ENCODE assay signal across 8 cellular contexts in genomic region chr11:119615003-119615878, GRCh38.
DNase-seq lines count a peak whose midpoint lies in the region; ATAC-seq and FAIRE-seq lines count a peak whose summit lies in the region.

No MANE protein-coding gene starts in this region.

- DNase-seq in GM18507 (ENCODE audit: extremely low spot score, insufficient read length, low read depth) (peak; percentile 60), amniotic epithelial cell (ENCODE audit: low read depth) (peak; percentile 74), left lobe of liver (ENCODE audit: low spot score) (no peak), SKM-1 treated with dmso at 0.1 percent for 144 hours (lab: John Stamatoyannopoulos, UW; ENCODE audit: unreplicated experiment) (no peak)

- ATAC-seq in HG03139 (IDR thresholded peaks at IDR 0.05; ENCODE audit: unreplicated experiment) = peak; percentile 74
- peak; percentile 48 for ATAC-seq in left lobe of liver
- ATAC-seq in GM18867 (IDR thresholded peaks at IDR 0.05; ENCODE audit: unreplicated experiment) = no peak
- ATAC-seq in GM19324 (IDR thresholded peaks at IDR 0.05; ENCODE audit: low FRiP score, unreplicated experiment) = no peak
- ATAC-seq in HG03565 (IDR thresholded peaks at IDR 0.05; ENCODE audit: unreplicated experiment) = no peak

- peak; percentile 96 for FAIRE-seq in GM18507 (lab: Jason Lieb, UNC)

Comparison
In these comparisons a context has a peak if more than half of its experiments do, and no peak if none do; other contexts are left out.
1. DNase-seq: peak in GM18507 (single experiment) and amniotic epithelial cell (single experiment); none in left lobe of liver (single experiment) and SKM-1 treated with dmso at 0.1 percent for 144 hours (single experiment).
2. ATAC-seq: peak in HG03139 (single experiment) and left lobe of liver (single experiment); none in GM18867 (single experiment), GM19324 (single experiment) and HG03565 (single experiment).